In the genomic region with DNA sequence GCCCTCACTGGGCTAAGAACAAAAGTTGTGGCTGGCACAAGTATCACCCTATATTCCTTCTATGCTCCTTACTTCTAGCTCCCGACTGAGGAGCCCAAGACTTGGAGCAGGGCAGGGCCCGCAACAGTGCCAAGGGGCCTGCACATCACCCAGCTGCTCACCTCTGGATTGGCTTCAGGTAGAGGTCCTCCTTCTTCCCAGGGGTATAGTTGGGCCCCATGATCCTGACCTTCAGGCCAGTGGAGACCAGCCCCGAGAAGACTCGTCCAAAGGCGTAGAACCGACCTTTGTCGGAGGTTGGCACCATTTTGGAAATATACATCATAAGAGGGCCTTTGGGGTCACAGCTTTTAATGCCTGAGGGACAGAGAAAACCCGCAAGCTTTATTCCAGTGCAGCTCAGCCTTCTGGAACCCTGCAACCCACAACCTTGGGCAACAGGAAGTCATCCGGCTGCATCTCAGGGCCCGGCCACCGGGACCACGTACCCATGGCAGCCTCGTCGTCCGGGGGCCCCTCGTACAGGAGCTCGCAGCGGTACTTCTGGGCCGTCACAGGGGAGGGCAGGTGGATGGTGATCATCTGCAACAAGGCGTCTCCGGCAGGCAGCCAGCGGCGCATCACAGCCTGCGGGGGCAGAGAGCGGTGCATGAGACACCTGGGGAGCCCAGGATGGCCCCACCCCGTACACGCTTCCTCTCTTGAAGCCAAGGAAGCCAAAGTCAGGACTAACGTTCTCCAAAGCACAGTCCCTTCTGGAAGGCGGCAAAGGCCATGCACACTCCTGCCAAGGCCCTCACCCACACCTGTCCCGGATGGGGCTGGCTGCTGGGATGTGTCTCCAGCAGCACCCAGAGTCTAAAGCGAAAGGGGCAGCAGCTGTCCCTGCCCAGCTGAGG, we compare ENCODE assay signal across 15 cellular contexts. TPM values are rescaled to one million over a fixed set of nuclear protein-coding genes. Genes with fewer than 3 reads are reported as not detected.
DNase-seq lines count a peak whose midpoint lies in the region; ATAC-seq lines count a peak whose summit lies in the region.
"Had no signal": no experiment of that assay in that cellular context is flagged by ENCODE, and none has a peak within 500 bp of the region (broad histone marks: within the 10 kb centered on the region; RNA-seq: fewer than 3 reads in every experiment).

No MANE protein-coding gene starts in this region.

- H3K4me3 Mint-ChIP-seq in activated naive CD4-positive, alpha-beta T cell treated with anti-CD3 and anti-CD28 coated beads, Interleukin-2, amount 10 ng/mL, durations not matched to agents 7 days and 5 days, result no peak overlapping the region
- no peak overlapping the region for H3K4me3 Mint-ChIP-seq in effector memory CD8-positive, alpha-beta T cell
- no peak overlapping the region for H3K4me3 Mint-ChIP-seq in stimulated activated naive B cell treated with anti-CD40 and anti-IgM and Interleukin-4, amounts not matched to agents 10 μg/mL and 1 μg/mL and 100 μg/mL, for 72 hours
- H3K4me3 Mint-ChIP-seq in activated T-helper 1 cell treated with anti-CD3 and anti-CD28 coated beads, Interleukin-12 subunit alpha, Interleukin-12 subunit beta, Interleukin-2, Interleukin-4 antibody, amounts not matched to agents 30 ng/mL and 10 ng/mL and 1 ng/mL, durations not matched to agents 14 hours and 24 hours and 36 hours, result no peak overlapping the region

- CTCF ChIA-PET in activated naive CD4-positive, alpha-beta T cell treated with anti-CD3 and anti-CD28 coated beads, Interleukin-2, amount 10 ng/mL, durations not matched to agents 7 days and 5 days (lab: Charles Lee), result no interaction called here

- DNase-seq in activated naive CD4-positive, alpha-beta T cell treated with anti-CD3 and anti-CD28 coated beads, Interleukin-2, amount 50 U/mL, for 72 hours (ENCODE audit: low spot score in 2 of 2), result no peak
- no peak for DNase-seq in activated naive CD4-positive, alpha-beta T cell treated with anti-CD3 and anti-CD28 coated beads, Interleukin-2, amount 10 ng/mL, durations not matched to agents 7 days and 5 days
- DNase-seq in NAMALWA (ENCODE audit: low spot score), result peak; percentile 33
- no peak for DNase-seq in effector memory CD8-positive, alpha-beta T cell
- DNase-seq in stimulated activated naive B cell treated with anti-CD40 and anti-IgM and Interleukin-4, amounts not matched to agents 10 μg/mL and 1 μg/mL and 100 μg/mL, for 72 hours, result no peak
- DNase-seq in DMS79 (lab: John Stamatoyannopoulos, UW), result no peak
- DNase-seq in activated T-helper 1 cell treated with anti-CD3 and anti-CD28 coated beads, Interleukin-12 subunit alpha, Interleukin-12 subunit beta, Interleukin-2, Interleukin-4 antibody, amounts not matched to agents 30 ng/mL and 10 ng/mL and 1 ng/mL, durations not matched to agents 14 hours and 24 hours and 36 hours (ENCODE audit: low spot score), result no peak
- DNase-seq in islet precursor cell, result no peak
- DNase-seq: DMS79 treated with DMSO at 0.1 percent for 48 hours, GOT3, NCI-H2227 treated with DMSO at 0.1 percent for 48 hours had no signal

- no peak for ATAC-seq in activated naive CD4-positive, alpha-beta T cell treated with anti-CD3 and anti-CD28 coated beads, Interleukin-2, amount 50 U/mL, for 72 hours
- ATAC-seq in effector memory CD8-positive, alpha-beta T cell (replicated peaks), result no peak
- ATAC-seq in stimulated activated naive B cell treated with anti-CD40 and anti-IgM and Interleukin-4, amounts not matched to agents 10 μg/mL and 1 μg/mL and 100 μg/mL, for 72 hours (replicated peaks), result no peak
- ATAC-seq: body of pancreas, gastroesophageal sphincter had no signal

- intact Hi-C loops in activated T-helper 1 cell treated with anti-CD3 and anti-CD28 coated beads, Interleukin-12 subunit alpha, Interleukin-12 subunit beta, Interleukin-2, Interleukin-4 antibody, amounts not matched to agents 30 ng/mL and 10 ng/mL and 1 ng/mL, durations not matched to agents 14 hours and 24 hours and 36 hours (cut with micrococcal nuclease), result no loop called here

- no peaks in the 10 kb centered on the region for H3K27me3 Mint-ChIP-seq in activated naive CD4-positive, alpha-beta T cell treated with anti-CD3 and anti-CD28 coated beads, Interleukin-2, amount 10 ng/mL, durations not matched to agents 7 days and 5 days
- H3K27me3 Mint-ChIP-seq in effector memory CD8-positive, alpha-beta T cell, result no peaks in the 10 kb centered on the region
- no peaks in the 10 kb centered on the region for H3K27me3 Mint-ChIP-seq in stimulated activated naive B cell treated with anti-CD40 and anti-IgM and Interleukin-4, amounts not matched to agents 10 μg/mL and 1 μg/mL and 100 μg/mL, for 72 hours
- H3K27me3 Mint-ChIP-seq in activated T-helper 1 cell treated with anti-CD3 and anti-CD28 coated beads, Interleukin-12 subunit alpha, Interleukin-12 subunit beta, Interleukin-2, Interleukin-4 antibody, amounts not matched to agents 30 ng/mL and 10 ng/mL and 1 ng/mL, durations not matched to agents 14 hours and 24 hours and 36 hours (ENCODE audit: insufficient read depth), result no peaks in the 10 kb centered on the region

- H3K4me1 Mint-ChIP-seq in activated naive CD4-positive, alpha-beta T cell treated with anti-CD3 and anti-CD28 coated beads, Interleukin-2, amount 10 ng/mL, durations not matched to agents 7 days and 5 days, result peaks cover 42% of the 10 kb centered on the region
- H3K4me1 Mint-ChIP-seq in effector memory CD8-positive, alpha-beta T cell (ENCODE audit: low read depth in 2 of 2), result peaks cover 32 to 33% of the 10 kb centered on the region in 2 donors
- H3K4me1 Mint-ChIP-seq in stimulated activated naive B cell treated with anti-CD40 and anti-IgM and Interleukin-4, amounts not matched to agents 10 μg/mL and 1 μg/mL and 100 μg/mL, for 72 hours, result peaks cover 39 to 61% of the 10 kb centered on the region in 2 donors
- H3K4me1 Mint-ChIP-seq in activated T-helper 1 cell treated with anti-CD3 and anti-CD28 coated beads, Interleukin-12 subunit alpha, Interleukin-12 subunit beta, Interleukin-2, Interleukin-4 antibody, amounts not matched to agents 30 ng/mL and 10 ng/mL and 1 ng/mL, durations not matched to agents 14 hours and 24 hours and 36 hours (ENCODE audit: low read depth), result peaks cover 28% of the 10 kb centered on the region

- no peaks in the 10 kb centered on the region for H3K9me3 Mint-ChIP-seq in activated naive CD4-positive, alpha-beta T cell treated with anti-CD3 and anti-CD28 coated beads, Interleukin-2, amount 50 U/mL, for 72 hours
- no peaks in the 10 kb centered on the region for H3K9me3 Mint-ChIP-seq in activated naive CD4-positive, alpha-beta T cell treated with anti-CD3 and anti-CD28 coated beads, Interleukin-2, amount 10 ng/mL, durations not matched to agents 7 days and 5 days
- H3K9me3 Mint-ChIP-seq in effector memory CD8-positive, alpha-beta T cell, result no peaks in the 10 kb centered on the region
- H3K9me3 Mint-ChIP-seq in stimulated activated naive B cell treated with anti-CD40 and anti-IgM and Interleukin-4, amounts not matched to agents 10 μg/mL and 1 μg/mL and 100 μg/mL, for 72 hours, result no peaks in the 10 kb centered on the region
- no peaks in the 10 kb centered on the region for H3K9me3 Mint-ChIP-seq in activated T-helper 1 cell treated with anti-CD3 and anti-CD28 coated beads, Interleukin-12 subunit alpha, Interleukin-12 subunit beta, Interleukin-2, Interleukin-4 antibody, amounts not matched to agents 30 ng/mL and 10 ng/mL and 1 ng/mL, durations not matched to agents 14 hours and 24 hours and 36 hours

- peaks cover 63 to 68% of the 10 kb centered on the region in 2 donors for H3K36me3 Mint-ChIP-seq in activated naive CD4-positive, alpha-beta T cell treated with anti-CD3 and anti-CD28 coated beads, Interleukin-2, amount 50 U/mL, for 72 hours
- peaks cover 66% of the 10 kb centered on the region for H3K36me3 Mint-ChIP-seq in activated naive CD4-positive, alpha-beta T cell treated with anti-CD3 and anti-CD28 coated beads, Interleukin-2, amount 10 ng/mL, durations not matched to agents 7 days and 5 days
- peaks cover 100% of the 10 kb centered on the region for H3K36me3 Mint-ChIP-seq in effector memory CD8-positive, alpha-beta T cell (ENCODE audit: insufficient read depth)
- H3K36me3 Mint-ChIP-seq in stimulated activated naive B cell treated with anti-CD40 and anti-IgM and Interleukin-4, amounts not matched to agents 10 μg/mL and 1 μg/mL and 100 μg/mL, for 72 hours, result peaks cover 75 to 80% of the 10 kb centered on the region in 2 donors
- H3K36me3 Mint-ChIP-seq in activated T-helper 1 cell treated with anti-CD3 and anti-CD28 coated beads, Interleukin-12 subunit alpha, Interleukin-12 subunit beta, Interleukin-2, Interleukin-4 antibody, amounts not matched to agents 30 ng/mL and 10 ng/mL and 1 ng/mL, durations not matched to agents 14 hours and 24 hours and 36 hours (ENCODE audit: low read depth), result peaks cover 61% of the 10 kb centered on the region

- H3K27ac Mint-ChIP-seq in activated naive CD4-positive, alpha-beta T cell treated with anti-CD3 and anti-CD28 coated beads, Interleukin-2, amount 50 U/mL, for 72 hours, result peak overlapping the region; percentile 68 to 96
- H3K27ac Mint-ChIP-seq in activated naive CD4-positive, alpha-beta T cell treated with anti-CD3 and anti-CD28 coated beads, Interleukin-2, amount 10 ng/mL, durations not matched to agents 7 days and 5 days, result no peak overlapping the region
- H3K27ac Mint-ChIP-seq in effector memory CD8-positive, alpha-beta T cell, result peak overlapping the region; percentile 13 to 97
- H3K27ac Mint-ChIP-seq in stimulated activated naive B cell treated with anti-CD40 and anti-IgM and Interleukin-4, amounts not matched to agents 10 μg/mL and 1 μg/mL and 100 μg/mL, for 72 hours, result peak overlapping the region; percentile 92
- H3K27ac Mint-ChIP-seq in activated T-helper 1 cell treated with anti-CD3 and anti-CD28 coated beads, Interleukin-12 subunit alpha, Interleukin-12 subunit beta, Interleukin-2, Interleukin-4 antibody, amounts not matched to agents 30 ng/mL and 10 ng/mL and 1 ng/mL, durations not matched to agents 14 hours and 24 hours and 36 hours, result no peak overlapping the region

RNA-seq across cellular contexts. Expression of a gene that starts 4.7 kb away (rescaled TPM):
- total RNA-seq in activated naive CD4-positive, alpha-beta T cell treated with anti-CD3 and anti-CD28 coated beads, Interleukin-2, amount 50 U/mL, for 72 hours, result 1,000 to 10,000 TPM; 3,216 to 3,705 TPM
- total RNA-seq in activated T-helper 1 cell treated with anti-CD3 and anti-CD28 coated beads, Interleukin-12 subunit alpha, Interleukin-12 subunit beta, Interleukin-2, Interleukin-4 antibody, amounts not matched to agents 30 ng/mL and 10 ng/mL and 1 ng/mL, durations not matched to agents 14 hours and 24 hours and 36 hours, result 2,359 TPM in 2 replicates

RNA-seq across cellular contexts. Expression of a gene that starts 9.7 kb away (rescaled TPM):
- total RNA-seq in activated naive CD4-positive, alpha-beta T cell treated with anti-CD3 and anti-CD28 coated beads, Interleukin-2, amount 50 U/mL, for 72 hours, result 10 to 100 TPM; 28.4 to 61.4 TPM
- total RNA-seq in activated T-helper 1 cell treated with anti-CD3 and anti-CD28 coated beads, Interleukin-12 subunit alpha, Interleukin-12 subunit beta, Interleukin-2, Interleukin-4 antibody, amounts not matched to agents 30 ng/mL and 10 ng/mL and 1 ng/mL, durations not matched to agents 14 hours and 24 hours and 36 hours, result 47.2 and 47.3 TPM in 2 replicates

RNA-seq across cellular contexts. Expression of a gene that starts 26.9 kb away (rescaled TPM):
- total RNA-seq in activated naive CD4-positive, alpha-beta T cell treated with anti-CD3 and anti-CD28 coated beads, Interleukin-2, amount 50 U/mL, for 72 hours, result 10 to 100 TPM; 28.0 to 30.6 TPM
- total RNA-seq in activated T-helper 1 cell treated with anti-CD3 and anti-CD28 coated beads, Interleukin-12 subunit alpha, Interleukin-12 subunit beta, Interleukin-2, Interleukin-4 antibody, amounts not matched to agents 30 ng/mL and 10 ng/mL and 1 ng/mL, durations not matched to agents 14 hours and 24 hours and 36 hours, result 37.6 and 41.0 TPM in 2 replicates

RNA-seq across cellular contexts. Expression of a gene that starts 47.7 kb away (rescaled TPM):
- not detected for total RNA-seq in activated naive CD4-positive, alpha-beta T cell treated with anti-CD3 and anti-CD28 coated beads, Interleukin-2, amount 50 U/mL, for 72 hours
- not detected in 2 replicates for total RNA-seq in activated T-helper 1 cell treated with anti-CD3 and anti-CD28 coated beads, Interleukin-12 subunit alpha, Interleukin-12 subunit beta, Interleukin-2, Interleukin-4 antibody, amounts not matched to agents 30 ng/mL and 10 ng/mL and 1 ng/mL, durations not matched to agents 14 hours and 24 hours and 36 hours
- total RNA-seq: body of pancreas, mucosa of gallbladder, upper lobe of left lung had no signal

Comparison
In these comparisons a context has a peak if more than half of its experiments do, and no peak if none do; other contexts are left out.
1. H3K27ac Mint-ChIP-seq: peak in activated naive CD4-positive, alpha-beta T cell treated with anti-CD3 and anti-CD28 coated beads, Interleukin-2, amount 50 U/mL, for 72 hours (2 of 2), effector memory CD8-positive, alpha-beta T cell (2 of 2) and stimulated activated naive B cell treated with anti-CD40 and anti-IgM and Interleukin-4, amounts not matched to agents 10 μg/mL and 1 μg/mL and 100 μg/mL, for 72 hours (single experiment); none in activated naive CD4-positive, alpha-beta T cell treated with anti-CD3 and anti-CD28 coated beads, Interleukin-2, amount 10 ng/mL, durations not matched to agents 7 days and 5 days (single experiment) and activated T-helper 1 cell treated with anti-CD3 and anti-CD28 coated beads, Interleukin-12 subunit alpha, Interleukin-12 subunit beta, Interleukin-2, Interleukin-4 antibody, amounts not matched to agents 30 ng/mL and 10 ng/mL and 1 ng/mL, durations not matched to agents 14 hours and 24 hours and 36 hours (single experiment).